32 cellular contexts compared by ENCODE assay signal in the genomic region with DNA sequence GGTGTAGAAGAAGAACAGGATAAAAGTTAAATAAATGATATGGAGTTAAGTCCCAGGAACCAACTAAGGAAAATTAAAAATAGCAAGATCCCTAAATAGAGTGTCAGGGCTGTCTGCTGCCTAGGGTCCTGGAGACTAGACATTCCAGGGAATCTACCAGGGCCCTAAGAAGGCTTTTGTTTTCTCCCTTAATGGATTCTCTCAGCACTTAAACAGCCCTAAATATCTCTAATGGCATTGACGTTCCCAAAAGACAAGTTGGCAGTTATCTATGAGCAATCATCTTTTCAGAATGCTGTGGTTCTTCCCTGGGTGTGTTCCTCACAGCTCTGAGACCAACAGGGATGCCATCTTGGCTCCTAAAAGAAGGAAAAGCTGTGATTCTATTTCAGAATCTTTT.
"Had no signal": no experiment of that assay in that cellular context is flagged by ENCODE, and none has a peak within 500 bp of the region (broad histone marks: within the 10 kb centered on the region; RNA-seq: fewer than 3 reads in every experiment).

No MANE protein-coding gene starts in this region.

- H3K36me3 Mint-ChIP-seq: natural killer cell; neural progenitor cell; stimulated activated memory B cell treated with anti-CD40 and anti-IgM and Interleukin-4, amounts not matched to agents 10 μg/mL and 1 μg/mL and 100 μg/mL, for 72 hours; type B pancreatic cell had no signal

- H3K27me3 ChIP-seq: neural progenitor cell, ovary, right lobe of liver, sigmoid colon, spleen, suprapubic skin, testis, tibial artery, transverse colon, upper lobe of right lung, vagina had no signal

- H3K4me2 ChIP-seq: neural progenitor cell, smooth muscle cell had no signal

- ATAC-seq: natural killer cell; psoas muscle; right lobe of liver; stimulated activated memory B cell treated with anti-CD40 and anti-IgM and Interleukin-4, amounts not matched to agents 10 μg/mL and 1 μg/mL and 100 μg/mL, for 72 hours; stimulated activated naive CD8-positive, alpha-beta T cell treated with anti-CD3 and anti-CD28 coated beads, Interleukin-15, amount 100 ng/mL, for 72 hours; stimulated activated naive CD8-positive, alpha-beta T cell treated with anti-CD3 and anti-CD28 coated beads, Interleukin-15, Interleukin-2, amounts not matched to agents 100 U/mL and 50 U/mL, for 24 hours; upper lobe of right lung had no signal

- H3K4me3 Mint-ChIP-seq: natural killer cell; nephron; neural progenitor cell; stimulated activated memory B cell treated with anti-CD40 and anti-IgM and Interleukin-4, amounts not matched to agents 10 μg/mL and 1 μg/mL and 100 μg/mL, for 72 hours; stimulated activated naive CD8-positive, alpha-beta T cell treated with anti-CD3 and anti-CD28 coated beads, Interleukin-15, amount 100 ng/mL, for 72 hours; type B pancreatic cell had no signal

- H3K36me3 ChIP-seq: neural progenitor cell, ovary, right lobe of liver, sigmoid colon, spleen, suprapubic skin, tibial artery, transverse colon, upper lobe of right lung, vagina had no signal

- H3K9ac ChIP-seq: neural progenitor cell, parathyroid adenoma had no signal

- H3K4me1 ChIP-seq: neural progenitor cell, parathyroid adenoma, psoas muscle, spleen, testis had no signal

- H3K9me3 ChIP-seq: ovary, psoas muscle, right lobe of liver, sigmoid colon, suprapubic skin, testis, tibial artery, transverse colon, upper lobe of right lung, vagina had no signal

- H3K27ac ChIP-seq: neural progenitor cell, ovary, parathyroid adenoma, psoas muscle, right lobe of liver, sigmoid colon, skin epidermis, spleen, suprapubic skin, testis, tibial artery, transverse colon, upper lobe of right lung, vagina had no signal

- H3K4me1 Mint-ChIP-seq: natural killer cell; stimulated activated memory B cell treated with anti-CD40 and anti-IgM and Interleukin-4, amounts not matched to agents 10 μg/mL and 1 μg/mL and 100 μg/mL, for 72 hours; stimulated activated naive CD8-positive, alpha-beta T cell treated with anti-CD3 and anti-CD28 coated beads, Interleukin-15, amount 100 ng/mL, for 72 hours had no signal

- H3K4me3 ChIP-seq: neural progenitor cell, ovary, psoas muscle, right lobe of liver, sigmoid colon, skin epidermis, smooth muscle cell, spleen, suprapubic skin, testis, tibial artery, transverse colon, upper lobe of right lung, vagina had no signal

- H3K79me2 ChIP-seq: parathyroid adenoma had no signal

- H2AFZ ChIP-seq: neural progenitor cell, parathyroid adenoma had no signal

- DNase-seq: natural killer cell; occipital lobe; ovary; posterior cingulate gyrus; psoas muscle; right cardiac atrium; right lobe of liver; sigmoid colon; spleen; stimulated activated CD4-positive, alpha-beta T cell treated with anti-CD3 and anti-CD28 coated beads, Interleukin-12 subunit alpha, Interleukin-12 subunit beta, amount 100 ng/mL, for 4 hours; stimulated activated CD4-positive, alpha-beta T cell treated with anti-CD3 and anti-CD28 coated beads, Interleukin-1b, Interleukin-23, amount 100 ng/mL, for 48 hours; stimulated activated CD4-positive, alpha-beta T cell treated with anti-CD3 and anti-CD28 coated beads, Interleukin-4, amount 100 ng/mL, for 1 hour; stimulated activated CD4-positive, alpha-beta T cell treated with anti-CD3 and anti-CD28 coated beads, Interleukin-4, amount 100 ng/mL, for 4 hours; stimulated activated CD8-positive, alpha-beta memory T cell treated with anti-CD3 and anti-CD28 coated beads, Interleukin-4, amount 100 ng/mL, for 48 hours; stimulated activated naive CD4-positive, alpha-beta T cell; stimulated activated naive CD8-positive, alpha-beta T cell treated with anti-CD3 and anti-CD28 coated beads, Interleukin-15, amount 100 ng/mL, for 72 hours; stimulated activated naive CD8-positive, alpha-beta T cell treated with anti-CD3 and anti-CD28 coated beads, Interleukin-15, Interleukin-2, amounts not matched to agents 100 U/mL and 50 U/mL, for 24 hours; substantia nigra; testis; tibial artery; transverse colon; upper lobe of right lung had no signal

- H3K27me3 Mint-ChIP-seq: progenitor cell of endocrine pancreas; stimulated activated memory B cell treated with anti-CD40 and anti-IgM and Interleukin-4, amounts not matched to agents 10 μg/mL and 1 μg/mL and 100 μg/mL, for 72 hours; stimulated activated naive CD8-positive, alpha-beta T cell treated with anti-CD3 and anti-CD28 coated beads, Interleukin-15, amount 100 ng/mL, for 72 hours; type B pancreatic cell had no signal

- H3K27ac Mint-ChIP-seq: natural killer cell; nephron; neural progenitor cell; progenitor cell of endocrine pancreas; stimulated activated memory B cell treated with anti-CD40 and anti-IgM and Interleukin-4, amounts not matched to agents 10 μg/mL and 1 μg/mL and 100 μg/mL, for 72 hours; type B pancreatic cell had no signal
